In the genomic region with DNA sequence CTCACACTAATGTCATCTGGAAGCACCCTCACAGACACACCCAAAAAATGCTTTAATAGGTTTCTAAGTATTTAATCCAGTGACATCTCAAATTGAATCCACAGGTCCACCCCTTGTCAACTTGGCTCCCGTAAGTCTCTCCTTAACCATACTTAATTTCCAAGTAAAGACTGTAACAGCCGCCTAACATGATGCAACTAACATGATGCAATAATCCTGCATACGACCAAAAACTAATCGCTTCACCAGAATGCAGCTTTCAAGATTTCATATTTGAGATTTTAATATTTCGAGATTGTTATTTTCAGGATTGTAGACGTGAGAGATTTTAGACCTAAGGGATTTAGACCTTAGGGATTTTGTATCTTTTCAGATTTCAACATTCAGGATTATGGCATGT, we compare ENCODE assay signal across 1 cellular context.
TF ChIP-seq lines count a peak whose summit lies in the region.

No MANE protein-coding gene starts in this region.

TF ChIP-seq in H1, 55 proteins besides CTCF, POLR2A, EP300 and RAD21 (continued from another document):
- TF ChIP-seq ZNF274 (IDR thresholded peaks at IDR 0.05; ENCODE audit: borderline replicate concordance, extremely low read depth, low read length): no peak
